In the genomic region with DNA sequence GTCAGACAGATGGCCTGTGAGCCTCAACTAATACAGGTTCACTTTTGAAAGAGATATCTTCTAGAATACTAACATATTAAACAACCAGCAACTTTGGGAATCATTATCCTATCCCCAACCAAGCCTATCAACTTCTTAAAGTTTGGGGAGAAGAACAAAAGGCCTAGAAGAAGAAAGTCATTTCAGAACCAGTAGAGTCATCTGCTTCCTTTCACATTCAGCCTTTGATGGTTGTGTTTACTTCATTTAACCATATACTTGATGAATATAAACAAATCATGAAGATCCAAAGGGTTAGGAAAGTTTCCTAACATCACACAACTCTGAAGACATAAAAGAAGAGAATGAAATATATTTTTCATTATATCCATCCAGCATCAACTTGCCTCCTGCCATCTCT, we compare ENCODE assay signal across 31 cellular contexts.
"Had no signal": no experiment of that assay in that cellular context is flagged by ENCODE, and none has a peak within 500 bp of the region (broad histone marks: within the 10 kb centered on the region; RNA-seq: fewer than 3 reads in every experiment).

No MANE protein-coding gene starts in this region.

- H3K27me3 ChIP-seq: brain microvascular endothelial cell, dorsolateral prefrontal cortex had no signal

- DNase-seq: activated CD4-positive, alpha-beta T cell treated with anti-CD3 and anti-CD28 coated beads for 1 hour; activated CD4-positive, alpha-beta T cell treated with anti-CD3 and anti-CD28 coated beads for 4 hours; activated CD4-positive, alpha-beta T cell treated with anti-CD3 and anti-CD28 coated beads, Interleukin-2, amount 10 ng/mL, durations not matched to agents 7 days and 5 days; activated CD4-positive, alpha-beta T cell treated with anti-CD3 and anti-CD28 coated beads, Interleukin-2, amount 50 U/mL, for 4 hours; activated CD8-positive, alpha-beta memory T cell treated with anti-CD3 and anti-CD28 coated beads for 24 hours; activated CD8-positive, alpha-beta T cell treated with anti-CD3 and anti-CD28 coated beads for 36 hours; activated effector memory CD4-positive, alpha-beta T cell treated with Interleukin-2 at 50 U/mL for 16 hours; activated gamma-delta T cell treated with Interleukin-2 at 50 U/mL for 16 hours; activated naive CD4-positive, alpha-beta T cell treated with anti-CD3 and anti-CD28 coated beads, Interleukin-2, amount 50 U/mL, for 16 hours; activated naive CD4-positive, alpha-beta T cell treated with Interleukin-2 at 50 U/mL for 16 hours; activated T-cell treated with anti-CD3 and anti-CD28 coated beads, Interleukin-2, amount 50 U/mL, for 24 hours; activated T-cell treated with anti-CD3 and anti-CD28 coated beads, Interleukin-2, amount 50 U/mL, for 72 hours; amniotic stem cell; anterior cingulate cortex; brain microvascular endothelial cell; dorsolateral prefrontal cortex; effector memory CD4-positive, alpha-beta T cell; endodermal cell; foreskin fibroblast; head of caudate nucleus; T-helper 2 cell had no signal

- H3K9me3 Mint-ChIP-seq: activated CD4-positive, alpha-beta T cell treated with anti-CD3 and anti-CD28 coated beads, Interleukin-2, amount 10 ng/mL, durations not matched to agents 7 days and 5 days; activated CD8-positive, alpha-beta T cell treated with anti-CD3 and anti-CD28 coated beads for 36 hours; activated T-cell treated with anti-CD3 and anti-CD28 coated beads, Interleukin-2, amount 50 U/mL, for 24 hours; central memory CD8-positive, alpha-beta T cell; dendritic cell treated with granulocyte-macrophage colony-stimulating factor and Interleukin-4, amounts not matched to agents 40 ng/mL and 50 ng/mL, for 4 days; endodermal cell had no signal

- ATAC-seq: activated CD8-positive, alpha-beta T cell treated with anti-CD3 and anti-CD28 coated beads for 36 hours; esophagus mucosa; WTC11 had no signal

- H3K4me3 ChIP-seq: coronary artery, dorsolateral prefrontal cortex had no signal

- H3K27ac ChIP-seq: brain microvascular endothelial cell, coronary artery, dorsolateral prefrontal cortex, VCaP had no signal

- H3K36me3 Mint-ChIP-seq: WTC11 had no signal

- H3K4me1 Mint-ChIP-seq: activated CD4-positive, alpha-beta T cell treated with anti-CD3 and anti-CD28 coated beads, Interleukin-2, amount 10 ng/mL, durations not matched to agents 7 days and 5 days; central memory CD8-positive, alpha-beta T cell had no signal

- FAIRE-seq: astrocyte, bronchial epithelial cell, frontal cortex had no signal

- H3K4me3 Mint-ChIP-seq: activated CD4-positive, alpha-beta T cell treated with anti-CD3 and anti-CD28 coated beads, Interleukin-2, amount 10 ng/mL, durations not matched to agents 7 days and 5 days; activated CD8-positive, alpha-beta T cell treated with anti-CD3 and anti-CD28 coated beads for 36 hours; activated naive CD8-positive, alpha-beta T cell; activated T-cell treated with anti-CD3 and anti-CD28 coated beads, Interleukin-2, amount 50 U/mL, for 24 hours; activated T-cell treated with anti-CD3 and anti-CD28 coated beads, Interleukin-2, amount 50 U/mL, for 72 hours; central memory CD8-positive, alpha-beta T cell; dendritic cell treated with granulocyte-macrophage colony-stimulating factor and Interleukin-4, amounts not matched to agents 40 ng/mL and 50 ng/mL, for 4 days; endodermal cell; WTC11 had no signal

- H3K27ac Mint-ChIP-seq: activated CD4-positive, alpha-beta T cell treated with anti-CD3 and anti-CD28 coated beads, Interleukin-2, amount 10 ng/mL, durations not matched to agents 7 days and 5 days; activated CD8-positive, alpha-beta T cell treated with anti-CD3 and anti-CD28 coated beads for 36 hours; activated naive CD8-positive, alpha-beta T cell; activated T-cell treated with anti-CD3 and anti-CD28 coated beads, Interleukin-2, amount 50 U/mL, for 24 hours; activated T-cell treated with anti-CD3 and anti-CD28 coated beads, Interleukin-2, amount 50 U/mL, for 72 hours; dendritic cell treated with granulocyte-macrophage colony-stimulating factor and Interleukin-4, amounts not matched to agents 40 ng/mL and 50 ng/mL, for 4 days; endodermal cell; WTC11 had no signal

- H3K36me3 ChIP-seq: brain microvascular endothelial cell had no signal
